ENCODE assay signal across 1 cellular context in genomic region chr2:135175177-135175576, GRCh38.
TF ChIP-seq lines count a peak whose summit lies in the region.

No MANE protein-coding gene starts in this region.

TF ChIP-seq in GM23338, 12 proteins besides CTCF, POLR2A, EP300 and RAD21 (continued from another document):
- TF ChIP-seq ZNF462 (CRISPR knock-in tag; IDR thresholded peaks at IDR 0.05) (no peak), EZH2 (IDR thresholded peaks at IDR 0.05; ENCODE audit: low read depth, unreplicated experiment) (no peak), ETS1 (IDR thresholded peaks at IDR 0.05) (no peak), ZNF114 (CRISPR knock-in tag; IDR thresholded peaks at IDR 0.05) (no peak), STAT1 (IDR thresholded peaks at IDR 0.05; ENCODE audit: unreplicated experiment) (no peak)
TF ChIP-seq in GM23338: peak in this region for 0.
